1 cellular context compared by ENCODE assay signal in the genomic region with DNA sequence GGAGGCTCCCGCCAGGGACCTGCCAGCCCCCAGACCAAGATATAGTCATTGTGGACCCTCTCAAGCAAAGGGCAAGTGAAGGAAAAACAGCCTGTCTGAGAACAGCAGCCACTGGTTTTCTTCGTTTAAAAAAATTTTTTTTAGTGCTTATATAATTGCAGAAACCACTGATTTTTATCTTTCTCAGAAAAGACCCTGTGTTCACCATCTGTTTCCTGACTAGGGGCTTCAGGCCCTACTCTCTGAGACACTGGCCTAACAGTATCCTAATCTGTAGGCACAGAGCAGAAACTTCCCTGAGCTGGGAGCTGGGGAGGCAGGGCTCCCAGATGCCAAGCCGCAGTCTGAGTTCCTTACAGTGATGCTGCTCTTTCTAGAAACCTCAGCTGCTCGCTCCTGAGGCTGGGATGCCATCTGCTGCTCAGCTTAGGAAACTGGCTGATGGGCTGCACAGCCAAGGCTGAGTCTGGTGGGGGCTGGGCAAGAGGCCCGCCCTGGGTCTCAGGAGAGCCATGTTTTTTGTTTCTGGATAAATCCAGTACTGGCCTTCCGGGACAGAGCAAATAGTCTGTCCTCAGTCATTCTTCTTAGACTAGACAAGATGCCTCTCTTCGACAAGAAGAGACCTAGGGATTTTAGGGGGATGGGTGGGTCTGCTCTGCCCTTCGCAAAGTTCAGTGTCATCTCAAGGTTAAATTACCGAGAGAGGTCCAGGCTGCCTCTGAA.
A peak's percentile ranks its signal among the peaks of the same experiment; 100 is the strongest.
TF ChIP-seq lines count a peak whose summit lies in the region.

No MANE protein-coding gene starts in this region.

TF ChIP-seq in GM12878, 131 proteins besides CTCF, POLR2A, EP300 and RAD21 (continued from another document):
- TF ChIP-seq RELA (IDR thresholded peaks at IDR 0.05; ENCODE audit: borderline replicate concordance, partially characterized antibody) (no peak), POU2F2 (IDR thresholded peaks at IDR 0.05; ENCODE audit: borderline replicate concordance, low read depth, low read length) (0 out of 3 replicates have a peak, but pooled peaks have one; percentile 54), RBBP5 (conservative IDR thresholded peaks at IDR 0.05) (no peak), SPI1 (IDR thresholded peaks at IDR 0.05; ENCODE audit: borderline replicate concordance, insufficient read depth, low read depth, low read length) (no peak), SRF (IDR thresholded peaks at IDR 0.05; ENCODE audit: low read depth in 2 of 2, low read length in 2 of 2) (0 out of 4 replicates have a peak, but pooled peaks of 1 of the 2 experiments have one; percentile 20), ZNF24 (IDR thresholded peaks at IDR 0.05) (no peak), HCFC1 (IDR thresholded peaks at IDR 0.05; ENCODE audit: low read length) (0 out of 2 replicates have a peak, but pooled peaks have one; percentile 29), YY1 (IDR thresholded peaks at IDR 0.05; ENCODE audit: low read depth, low read length) (peak; percentile 84), ATF2 (IDR thresholded peaks at IDR 0.05; ENCODE audit: low read length) (no peak), TARDBP (IDR thresholded peaks at IDR 0.05; ENCODE audit: borderline replicate concordance) (no peak), ZZZ3 (IDR thresholded peaks at IDR 0.05; ENCODE audit: control insufficient read depth, insufficient read length, low read depth) (no peak), NBN (IDR thresholded peaks at IDR 0.05) (0 out of 2 replicates have a peak, but pooled peaks have one; percentile 30), CHD2 (IDR thresholded peaks at IDR 0.05; ENCODE audit: borderline replicate concordance, low read depth, low read length) (peak; percentile 75), TCF12 (IDR thresholded peaks at IDR 0.05; ENCODE audit: low read depth, low read length) (0 out of 2 replicates have a peak, but pooled peaks have one; percentile 35)
TF ChIP-seq in GM12878: peak in this region for 13.
